In genomic region chr7:83681200-83681599, GRCh38 we compare ENCODE assay signal across 17 cellular contexts. TPM values are rescaled to one million over a fixed set of nuclear protein-coding genes. Genes with fewer than 3 reads are reported as not detected.
DNase-seq lines count a peak whose midpoint lies in the region; TF ChIP-seq lines count a peak whose summit lies in the region.
"Had no signal": no experiment of that assay in that cellular context is flagged by ENCODE, and none has a peak within 500 bp of the region (broad histone marks: within the 10 kb centered on the region; RNA-seq: fewer than 3 reads in every experiment).

No MANE protein-coding gene starts in this region.

- no peak for TF ChIP-seq CTCF in GM12865 (IDR thresholded peaks at IDR 0.05; ENCODE audit: insufficient read depth, low read depth, low read length, missing control alignments)
- no peak for TF ChIP-seq CTCF in kidney epithelial cell (IDR thresholded peaks at IDR 0.05; ENCODE audit: insufficient read depth, low read length, poor library complexity, severe bottlenecking)
- no peak for TF ChIP-seq CTCF in retinal pigment epithelial cell (conservative IDR thresholded peaks at IDR 0.05; ENCODE audit: low read depth, low read length)
- no peak for TF ChIP-seq CTCF in nephron progenitor cell (IDR thresholded peaks at IDR 0.05)
- no peak for TF ChIP-seq CTCF in lower leg skin (IDR thresholded peaks at IDR 0.05)
- TF ChIP-seq CTCF in hepatocyte (IDR thresholded peaks at IDR 0.05; ENCODE audit: poor library complexity), result no peak

- peak; percentile 24 for DNase-seq in GM12865 (ENCODE audit: low read depth)
- peak; percentile 6 for DNase-seq in NCI-H69 (lab: John Stamatoyannopoulos, UW)
- peak; percentile 18 for DNase-seq in kidney epithelial cell (ENCODE audit: low read depth)
- DNase-seq in retinal pigment epithelial cell (ENCODE audit: low read depth), result peak; percentile 21
- no peak for DNase-seq in nephron progenitor cell
- DNase-seq in lower leg skin (ENCODE audit: low spot score in 2 of 2), result no peak
- no peak for DNase-seq in hepatocyte (ENCODE audit: low spot score)
- DNase-seq: AML-193; Calu3; CD4-positive, alpha-beta memory T cell; GOT3; H7; HFFc6; IMR-90 had no signal

- H3K9me3 Mint-ChIP-seq in nephron progenitor cell, result no peaks in the 10 kb centered on the region

- peaks cover 7% of the 10 kb centered on the region for H3K4me1 ChIP-seq in hepatocyte (ENCODE audit: insufficient read depth)

- no peaks in the 10 kb centered on the region for H3K36me3 Mint-ChIP-seq in nephron progenitor cell (ENCODE audit: low read depth)
- H3K36me3 Mint-ChIP-seq: CD4-positive, alpha-beta memory T cell had no signal

- H3K36me3 ChIP-seq in kidney epithelial cell (ENCODE audit: control insufficient read depth, insufficient read depth, low read length) (no peaks in the 10 kb centered on the region), hepatocyte (replicated peaks; ENCODE audit: insufficient read depth, low read depth) (no peaks in the 10 kb centered on the region)

- H3K4me2 ChIP-seq in hepatocyte, result no peak overlapping the region

- no peaks in the 10 kb centered on the region for H3K9me3 ChIP-seq in hepatocyte (ENCODE audit: low read depth)

- no peaks in the 10 kb centered on the region for H3K79me2 ChIP-seq in hepatocyte

- H3K27ac ChIP-seq in hepatocyte, result no peak overlapping the region
- H3K27ac ChIP-seq: C4-2B had no signal

- no peak for TF ChIP-seq POLR2A in lower leg skin (IDR thresholded peaks at IDR 0.05)

- H3K27me3 Mint-ChIP-seq in nephron progenitor cell (ENCODE audit: low read depth, poor library complexity), result no peaks in the 10 kb centered on the region
- H3K27me3 Mint-ChIP-seq: CD4-positive, alpha-beta memory T cell had no signal

- H3K4me3 ChIP-seq in GM12865 (ENCODE audit: low read depth, low read length), result no peak overlapping the region
- H3K4me3 ChIP-seq in kidney epithelial cell (ENCODE audit: low read depth, low read length), result no peak overlapping the region
- H3K4me3 ChIP-seq in retinal pigment epithelial cell (ENCODE audit: low read length), result no peak overlapping the region
- H3K4me3 ChIP-seq in lower leg skin (ENCODE audit: low read depth, poor library complexity, severe bottlenecking), result no peak overlapping the region
- no peak overlapping the region for H3K4me3 ChIP-seq in hepatocyte
- H3K4me3 ChIP-seq: K562 had no signal

- no peak overlapping the region for H2AFZ ChIP-seq in hepatocyte

- H3K9me2 ChIP-seq in hepatocyte (replicated peaks; ENCODE audit: insufficient read depth), result no peaks in the 10 kb centered on the region

- no peak overlapping the region for H3K27ac Mint-ChIP-seq in nephron progenitor cell
- H3K27ac Mint-ChIP-seq: CD4-positive, alpha-beta memory T cell; HFFc6 had no signal

- 66 to 78% methylated on average over 2 of the region's 2 CpGs for WGBS in lower leg skin, 2 donors
- WGBS in hepatocyte (ENCODE audit: low lambda C conversion rate, missing lambda C conversion rate), result 81% methylated on average over 2 of the region's 2 CpGs

- intact Hi-C loops in lower leg skin (cut with DNase I; ENCODE audit: low total_unique reads), result no loop called here

- peaks cover 12% of the 10 kb centered on the region for H3K4me1 Mint-ChIP-seq in nephron progenitor cell
- H3K4me1 Mint-ChIP-seq: CD4-positive, alpha-beta memory T cell had no signal

- no peaks in the 10 kb centered on the region for H3K27me3 ChIP-seq in kidney epithelial cell (ENCODE audit: control insufficient read depth, insufficient read depth, low read length)
- no peaks in the 10 kb centered on the region for H3K27me3 ChIP-seq in hepatocyte

- no peaks in the 10 kb centered on the region for H4K20me1 ChIP-seq in hepatocyte (ENCODE audit: insufficient read depth, poor library complexity, severe bottlenecking)

- H3K4me3 Mint-ChIP-seq in nephron progenitor cell, result no peak overlapping the region
- H3K4me3 Mint-ChIP-seq: CD4-positive, alpha-beta memory T cell; HFFc6 had no signal

RNA-seq across cellular contexts. Expression of gene SEMA3E, which starts 32.3 kb away (rescaled TPM):
- total RNA-seq in kidney epithelial cell (0.07 TPM in 1 of 2 replicates, not detected in the other), lower leg skin (1 to 10 TPM in 3 of 4 donors, under 1 TPM in 1; 0.65 to 4.0 (median 2.1) TPM), hepatocyte (9.7 and 14.0 TPM in 2 replicates)
- polyA plus RNA-seq in hepatocyte, result 7.0 and 13.3 TPM in 2 replicates
- total RNA-seq: CD4-positive, alpha-beta memory T cell; HFFc6 had no signal
- polyA plus RNA-seq: BJ; CD4-positive, alpha-beta memory T cell had no signal

Comparison
In these comparisons a context has a peak if more than half of its experiments do, and no peak if none do; other contexts are left out.
1. DNase-seq: peak in GM12865 (single experiment), NCI-H69 (single experiment), kidney epithelial cell (single experiment) and retinal pigment epithelial cell (single experiment); none in nephron progenitor cell (single experiment), lower leg skin (0 of 2) and hepatocyte (single experiment).